ENCODE assay signal across 16 cellular contexts in genomic region chr3:141227752-141228151, GRCh38. TPM values are rescaled to one million over a fixed set of nuclear protein-coding genes. Genes with fewer than 3 reads are reported as not detected.
DNase-seq lines count a peak whose midpoint lies in the region; ATAC-seq and TF ChIP-seq lines count a peak whose summit lies in the region.
"Had no signal": no experiment of that assay in that cellular context is flagged by ENCODE, and none has a peak within 500 bp of the region (broad histone marks: within the 10 kb centered on the region; RNA-seq: fewer than 3 reads in every experiment).

No MANE protein-coding gene starts in this region.

- peak overlapping the region; percentile 66 for H3K27ac ChIP-seq in VCaP
- no peak overlapping the region for H3K27ac ChIP-seq in spleen
- no peak overlapping the region for H3K27ac ChIP-seq in upper lobe of left lung
- H3K27ac ChIP-seq: epithelial cell of prostate, prostate gland, thoracic aorta had no signal

- H3K9me3 ChIP-seq in spleen, result peaks cover 0 to 16% (median 5%) of the 10 kb centered on the region in 8 donors
- H3K9me3 ChIP-seq in upper lobe of left lung, result peaks cover 0 to 11% (median 4%) of the 10 kb centered on the region in 4 donors
- H3K9me3 ChIP-seq: prostate gland had no signal

- TF ChIP-seq CTCF in VCaP (conservative IDR thresholded peaks at IDR 0.05), result no peak
- no peak for TF ChIP-seq CTCF in spleen (IDR thresholded peaks at IDR 0.05 in 8 of 11, conservative IDR thresholded peaks at IDR 0.05 in 3 of 11)
- TF ChIP-seq CTCF in upper lobe of left lung (IDR thresholded peaks at IDR 0.05), result no peak

- peaks cover 4% of the 10 kb centered on the region for H3K27me3 ChIP-seq in H7 (ENCODE audit: control insufficient read depth, insufficient read depth, low read length)
- no peaks in the 10 kb centered on the region for H3K27me3 ChIP-seq in spleen (replicated peaks in 1 of 7)
- no peaks in the 10 kb centered on the region for H3K27me3 ChIP-seq in upper lobe of left lung

- DNase-seq in SHP77 (lab: John Stamatoyannopoulos, UW), result peak; percentile 18 to 42
- DNase-seq in SHP77 treated with DMSO at 0.1 percent for 48 hours (lab: John Stamatoyannopoulos, UW), result no peak
- DNase-seq in fibroblast of the conjunctiva (ENCODE audit: low read depth), result peak; percentile 75
- no peak for DNase-seq in H7
- no peak for DNase-seq in spleen
- no peak for DNase-seq in upper lobe of left lung
- DNase-seq: activated CD4-positive, alpha-beta T cell treated with anti-CD3 and anti-CD28 coated beads for 4 hours; activated naive CD8-positive, alpha-beta T cell treated with anti-CD3 and anti-CD28 coated beads, Interleukin-2, amount 10 ng/mL, durations not matched to agents 7 days and 5 days; GOT3; left colon; stimulated activated CD4-positive, alpha-beta T cell treated with anti-CD3 and anti-CD28 coated beads, Interleukin-2, amount 100 ng/mL, for 24 hours had no signal

- H3K4me3 ChIP-seq in H7 (ENCODE audit: insufficient read depth, low read depth, low read length) (no peak overlapping the region), spleen (no peak overlapping the region), upper lobe of left lung (no peak overlapping the region)
- H3K4me3 ChIP-seq: prostate gland, thoracic aorta had no signal

- TF ChIP-seq EP300 in upper lobe of left lung (IDR thresholded peaks at IDR 0.05), result no peak

- no peak for TF ChIP-seq POLR2A in spleen (IDR thresholded peaks at IDR 0.05)
- TF ChIP-seq POLR2A in upper lobe of left lung (IDR thresholded peaks at IDR 0.05), result no peak

- no peaks in the 10 kb centered on the region for H3K36me3 ChIP-seq in H7 (replicated peaks; ENCODE audit: control insufficient read depth, insufficient read depth, low read length)
- H3K36me3 ChIP-seq in spleen, result no peaks in the 10 kb centered on the region
- H3K36me3 ChIP-seq in upper lobe of left lung, result no peaks in the 10 kb centered on the region
- H3K36me3 ChIP-seq: prostate gland, thoracic aorta had no signal

- no peak for ATAC-seq in GM18511 (IDR thresholded peaks at IDR 0.05; ENCODE audit: unreplicated experiment)
- no peak for ATAC-seq in upper lobe of left lung (ENCODE audit: low FRiP score in 2 of 2)
- ATAC-seq: left colon had no signal

- intact Hi-C loops in spleen (cut with DNase I; ENCODE audit: low total_unique reads), result no loop called here

- H3K4me1 ChIP-seq in spleen (peaks cover 9 to 22% (median 13%) of the 10 kb centered on the region in 6 donors), upper lobe of left lung (peaks cover 8 to 13% (median 9%) of the 10 kb centered on the region in 4 donors)
- H3K4me1 ChIP-seq: prostate gland had no signal

RNA-seq across cellular contexts. Expression of gene PXYLP1, which starts 3.9 kb away (rescaled TPM):
- 16.7 and 16.9 TPM in 2 replicates for total RNA-seq in H7 (2014; rRNA removed; shearing (Covaris generic))
- total RNA-seq in spleen, result 10 to 100 TPM in 3 of 7 donors, 1 to 10 TPM in 4; 6.4 to 15.6 (median 9.5) TPM
- 1 to 10 TPM; 2.9 to 4.1 (median 3.0) TPM for polyA plus RNA-seq in spleen
- 10 to 100 TPM in 3 of 6 donors, 1 to 10 TPM in 3; 6.5 to 17.5 (median 9.8) TPM for total RNA-seq in upper lobe of left lung

Comparison
In these comparisons a context has a peak if more than half of its experiments do, and no peak if none do; other contexts are left out.
1. DNase-seq: peak in SHP77 (2 of 2) and fibroblast of the conjunctiva (single experiment); none in SHP77 treated with DMSO at 0.1 percent for 48 hours (single experiment), H7 (single experiment), spleen (single experiment) and upper lobe of left lung (0 of 2).